In genomic region chr7:1286946-1287628, GRCh38 we compare ENCODE assay signal across 29 cellular contexts. TPM values are rescaled to one million over a fixed set of nuclear protein-coding genes. Genes with fewer than 3 reads are reported as not detected.
DNase-seq lines count a peak whose midpoint lies in the region; ATAC-seq, FAIRE-seq and TF ChIP-seq lines count a peak whose summit lies in the region.
"Had no signal": no experiment of that assay in that cellular context is flagged by ENCODE, and none has a peak within 500 bp of the region (broad histone marks: within the 10 kb centered on the region; RNA-seq: fewer than 3 reads in every experiment).

No MANE protein-coding gene starts in this region.

- H2BK120ac ChIP-seq in neuronal stem cell (ENCODE audit: low read depth, low read length), result no peak overlapping the region

- H3K23ac ChIP-seq in neuronal stem cell (ENCODE audit: low read depth, low read length, poor library complexity), result no peak overlapping the region

- H3K9ac ChIP-seq in HepG2 (ENCODE audit: insufficient read depth, low read depth, low read length) (no peak overlapping the region), neuronal stem cell (ENCODE audit: low read depth, low read length, poor library complexity) (peak overlapping the region; percentile 72)
- H3K9ac ChIP-seq: GM23248 had no signal

- in situ Hi-C loops in HepG2 (cut with HindIII; ENCODE audit: extremely low pct_ligation_motif_present, low pct_unique_long_range_greater_than_20kb), result no loop called here

- TF ChIP-seq EP300 in HepG2 (IDR thresholded peaks at IDR 0.05; ENCODE audit: low read depth in 2 of 2, low read length in 2 of 2), result no peak
- no peak for TF ChIP-seq EP300 in HepG2 (CRISPR knock-in tag; IDR thresholded peaks at IDR 0.05; ENCODE audit: borderline replicate concordance)

- DNase-seq in left cardiac atrium (peak; percentile 9), heart right ventricle (no peak), HepG2 (ENCODE audit: low spot score) (no peak), neuronal stem cell (ENCODE audit: low spot score) (no peak), NCI-H2196 treated with DMSO at 0.1 percent for 48 hours (lab: John Stamatoyannopoulos, UW; ENCODE audit: unreplicated experiment) (no peak), CD1c-positive myeloid dendritic cell (ENCODE audit: extremely low spot score) (no peak)
- DNase-seq: AML-193; Caco-2; CD8-positive, alpha-beta T cell; GM23248; H7; KBM-7; MV-4-11; NCI-H1105; NCI-H2029; NCI-H2227 treated with DMSO at 0.1 percent for 48 hours; NCI-H526 treated with DMSO at 0.1 percent for 48 hours; PC-9; SHP77 had no signal

- H3K36me3 ChIP-seq in heart right ventricle, result no peaks in the 10 kb centered on the region
- H3K36me3 ChIP-seq in HepG2 (replicated peaks in 1 of 2; ENCODE audit: control insufficient read depth in 1 of 2, insufficient read depth in 2 of 2, low read length in 2 of 2), result no peaks in the 10 kb centered on the region
- H3K36me3 ChIP-seq in neuronal stem cell (replicated peaks in 1 of 2; ENCODE audit: control insufficient read depth in 2 of 2, insufficient read depth in 2 of 2, low read length in 2 of 2), result no peaks in the 10 kb centered on the region
- H3K36me3 ChIP-seq: BLaER1 treated with 17β-estradiol and CSF1 and Interleukin-3, amounts not matched to agents 10 nM and 100 nM had no signal

- H3K18ac ChIP-seq in neuronal stem cell (ENCODE audit: low read length), result peak overlapping the region; percentile 71

- TF ChIP-seq CTCF in heart right ventricle (IDR thresholded peaks at IDR 0.05), result no peak
- TF ChIP-seq CTCF in HepG2 (CRISPR knock-in tag; IDR thresholded peaks at IDR 0.05), result no peak

- peak overlapping the region; percentile 93 for H3K4ac ChIP-seq in neuronal stem cell (ENCODE audit: low read length)

- no peak overlapping the region for H3K14ac ChIP-seq in neuronal stem cell (ENCODE audit: low read length)

- ATAC-seq in left cardiac atrium (no peak), heart right ventricle (no peak), HepG2 (0 out of 3 replicates have a peak, but pooled peaks have one; percentile 9), GM19467 (IDR thresholded peaks at IDR 0.05; ENCODE audit: unreplicated experiment) (no peak)
- ATAC-seq: CD8-positive, alpha-beta T cell had no signal

- no peaks in the 10 kb centered on the region for H3K9me3 ChIP-seq in heart right ventricle
- H3K9me3 ChIP-seq in HepG2 (ENCODE audit: low read length), result no peaks in the 10 kb centered on the region
- H3K9me3 ChIP-seq in neuronal stem cell (replicated peaks in 1 of 2; ENCODE audit: control insufficient read depth in 2 of 2, insufficient read depth in 1 of 2, low read depth in 1 of 2, low read length in 2 of 2), result no peaks in the 10 kb centered on the region
- H3K9me3 ChIP-seq: A549; BLaER1 treated with 17β-estradiol and CSF1 and Interleukin-3, amounts not matched to agents 10 nM and 100 nM; Caco-2 had no signal

- POLR2A ChIA-PET in HepG2 (lab: Yijun Ruan, JAX), result no interaction called here

- H3K4me2 ChIP-seq in HepG2 (ENCODE audit: low read depth, low read length), result no peak overlapping the region
- no peak overlapping the region for H3K4me2 ChIP-seq in neuronal stem cell (ENCODE audit: insufficient read depth, low read length, poor library complexity, severe bottlenecking)
- H3K4me2 ChIP-seq: A549, PC-9 had no signal

- no peak for TF ChIP-seq POLR2A in HepG2 (IDR thresholded peaks at IDR 0.05; ENCODE audit: insufficient read depth in 1 of 2, low read depth in 2 of 2, low read length in 2 of 2)

- peak overlapping the region; percentile 97 for H2AK5ac ChIP-seq in neuronal stem cell (ENCODE audit: low read depth, low read length)

- H3K27me3 ChIP-seq in heart right ventricle, result peaks cover 0 to 93% (median 53%) of the 10 kb centered on the region in 7 donors
- peaks cover 19 to 80% of the 10 kb centered on the region in 2 experiments for H3K27me3 ChIP-seq in HepG2 (ENCODE audit: control insufficient read depth in 1 of 2, insufficient read depth in 2 of 2, low read length in 2 of 2)
- peaks cover 0 to 81% (median 31%) of the 10 kb centered on the region in 3 experiments for H3K27me3 ChIP-seq in neuronal stem cell (ENCODE audit: control insufficient read depth in 3 of 3, insufficient read depth in 3 of 3, low read depth in 1 of 3, low read length in 3 of 3)

- no peak overlapping the region for H2BK5ac ChIP-seq in neuronal stem cell (ENCODE audit: low read length)

- no peaks in the 10 kb centered on the region for H4K20me1 ChIP-seq in HepG2 (ENCODE audit: insufficient read depth, low read length)

- H3K27ac ChIP-seq in heart right ventricle (no peak overlapping the region), HepG2 (ENCODE audit: extremely low read length, insufficient read depth, low read length) (no peak overlapping the region), neuronal stem cell (replicated peaks; ENCODE audit: low read length) (no peak overlapping the region)
- H3K27ac ChIP-seq: A549; BLaER1 treated with 17β-estradiol and CSF1 and Interleukin-3, amounts not matched to agents 10 nM and 100 nM; GM23248; PC-9 had no signal

- H3K4me3 ChIP-seq in heart right ventricle (no peak overlapping the region), HepG2 (replicated peaks in 1 of 3; ENCODE audit: insufficient read depth in 1 of 3, low read depth in 2 of 3, low read length in 3 of 3) (no peak overlapping the region), neuronal stem cell (ENCODE audit: low read length in 2 of 2) (no peak overlapping the region)
- H3K4me3 ChIP-seq: A549; BLaER1 treated with 17β-estradiol and CSF1 and Interleukin-3, amounts not matched to agents 10 nM and 100 nM; GM23248; PC-9 had no signal

- intact Hi-C loops in left cardiac atrium (cut with DNase I) (no loop called here), heart right ventricle (cut with DNase I) (no loop called here), HepG2 (cut with micrococcal nuclease; ENCODE audit: unreplicated experiment) (no loop called here)

- peaks cover 2% of the 10 kb centered on the region for H3K79me1 ChIP-seq in neuronal stem cell (ENCODE audit: low read depth, low read length)

- BruUV-seq in HepG2 (replicated peaks; lab: Mats Ljungman, UMichigan), result no TSS peak

- H3K4me1 ChIP-seq in heart right ventricle (peaks cover 0 to 13% (median 10%) of the 10 kb centered on the region in 9 donors), HepG2 (ENCODE audit: insufficient read depth, low read length) (no peaks in the 10 kb centered on the region), neuronal stem cell (ENCODE audit: control insufficient read depth in 2 of 2, insufficient read depth in 1 of 2, low read depth in 1 of 2, low read length in 2 of 2) (peaks cover 3 to 10% of the 10 kb centered on the region in 2 donors)

- H4K91ac ChIP-seq in neuronal stem cell (ENCODE audit: low read depth, low read length, poor library complexity), result peak overlapping the region; percentile 53

- H3K79me2 ChIP-seq in HepG2 (ENCODE audit: insufficient read depth, low read length), result no peaks in the 10 kb centered on the region

- peak overlapping the region; percentile 41 for H2BK12ac ChIP-seq in neuronal stem cell (ENCODE audit: low read length)

- TF ChIP-seq RAD21 in HepG2 (CRISPR knock-in tag; IDR thresholded peaks at IDR 0.05), result no peak

- no peak overlapping the region for H4K8ac ChIP-seq in neuronal stem cell (ENCODE audit: low read depth, low read length)

- H2AFZ ChIP-seq in HepG2 (ENCODE audit: low read length), result no peak overlapping the region
- H2AFZ ChIP-seq in neuronal stem cell (ENCODE audit: low read length), result no peak overlapping the region
- H2AFZ ChIP-seq: GM23248, PC-9 had no signal

- FAIRE-seq in HepG2 (lab: Jason Lieb, UNC), result no peak
- FAIRE-seq: A549, G401.6, HTR-8/SVneo had no signal

- CTCF ChIA-PET in HepG2 (lab: Yijun Ruan, JAX; ENCODE audit: low intra/inter-chr PET ratio, low total read pairs), result no interaction called here

- 79 to 83% methylated on average over 24 of the region's 24 CpGs for WGBS in heart right ventricle, 2 donors
- WGBS in HepG2 (ENCODE audit: low lambda C conversion rate), result 28% methylated on average over 18 of the region's 24 CpGs
- WGBS in neuronal stem cell (ENCODE audit: extremely low coverage in 2 of 2, insufficient read length in 2 of 2, insufficient replicate concordance in 1 of 2), 2 donors, result no CpG with 5 or more reads among the region's 24 CpGs

- peak overlapping the region; percentile 89 for H2BK15ac ChIP-seq in neuronal stem cell (ENCODE audit: low read length)

TF ChIP-seq in HepG2, 621 proteins besides CTCF, POLR2A, EP300 and RAD21 (continues in another document):
- TF ChIP-seq ZSCAN21 (CRISPR knock-in tag; IDR thresholded peaks at IDR 0.05; ENCODE audit: borderline replicate concordance) (no peak), FOXJ3 (CRISPR knock-in tag; IDR thresholded peaks at IDR 0.05; ENCODE audit: borderline replicate concordance) (no peak)

RNA-seq across cellular contexts. Expression of gene UNCX, which starts 54.4 kb away (rescaled TPM):
- total RNA-seq in left cardiac atrium (not detected), heart right ventricle (not detected), HepG2 (2016; rRNA removed; fragmentation: Illumina TruSeq; extraction: Trizol) (not detected in 2 replicates)
- polyA plus RNA-seq in heart right ventricle (not detected), HepG2 (2011; rRNA removed) (not detected in 2 replicates)
- not detected in 2 replicates for total RNA-seq in HepG2 (2016; cell fraction: cytosol; rRNA removed; fragmentation: Illumina TruSeq; extraction: Trizol; ENCODE audit: low read depth)
- total RNA-seq in HepG2 (2016; cell fraction: insoluble cytoplasmic fraction; rRNA removed; fragmentation: Illumina TruSeq; extraction: Trizol), result not detected in 2 replicates
- total RNA-seq in HepG2 (2016; cell fraction: membrane; rRNA removed; fragmentation: Illumina TruSeq; extraction: Trizol), result not detected in 2 replicates
- total RNA-seq in HepG2 (2016; cell fraction: nucleus; rRNA removed; fragmentation: Illumina TruSeq; extraction: Trizol), result not detected in 2 replicates
- polyA plus RNA-seq in HepG2 (2011; cell fraction: cytosol; rRNA removed), result not detected in 2 replicates
- polyA plus RNA-seq in HepG2 (2011; cell fraction: nucleus; rRNA removed), result not detected in 2 replicates
- polyA plus RNA-seq in HepG2 (2012), result not detected in 2 replicates
- polyA plus RNA-seq in HepG2 (2016; cell fraction: cytosol; fragmentation: Illumina TruSeq; extraction: Trizol; ENCODE audit: low read depth), result not detected in 2 replicates
- not detected in 2 replicates for polyA plus RNA-seq in HepG2 (2016; cell fraction: insoluble cytoplasmic fraction; fragmentation: Illumina TruSeq; extraction: Trizol; ENCODE audit: low read depth)
- polyA plus RNA-seq in HepG2 (2016; cell fraction: membrane; fragmentation: Illumina TruSeq; extraction: Trizol; ENCODE audit: low read depth), result not detected in 2 replicates
- polyA plus RNA-seq in HepG2 (2016; cell fraction: nucleus; fragmentation: Illumina TruSeq; extraction: Trizol; ENCODE audit: insufficient read depth, low read depth), result not detected in 2 replicates
- polyA minus RNA-seq in HepG2 (2011; rRNA and poly(A)+ RNA removed; ENCODE audit: low replicate concordance), result not detected in 2 replicates
- not detected in 2 replicates for polyA minus RNA-seq in HepG2 (2011; cell fraction: cytosol; rRNA and poly(A)+ RNA removed)
- not detected in 2 replicates for polyA minus RNA-seq in HepG2 (2011; cell fraction: nucleus; rRNA and poly(A)+ RNA removed)
- polyA plus RNA-seq in neuronal stem cell (2013, experiment 1 of 2), result 0.01 TPM
- polyA plus RNA-seq in neuronal stem cell (2013, experiment 2 of 2), result 0.01 TPM
- total RNA-seq: Caco-2; CD8-positive, alpha-beta T cell; GM23248; H7; LHCN-M2; MCF 10A; NCI-H460; PC-9; RPMI7951; SK-MEL-5 had no signal
- polyA plus RNA-seq: A549, GM23248 had no signal
